ENCODE assay signal across 30 cellular contexts in genomic region chr10:819816-820215, GRCh38.
DNase-seq lines count a peak whose midpoint lies in the region; ATAC-seq, FAIRE-seq and TF ChIP-seq lines count a peak whose summit lies in the region.
"Had no signal": no experiment of that assay in that cellular context is flagged by ENCODE, and none has a peak within 500 bp of the region (broad histone marks: within the 10 kb centered on the region; RNA-seq: fewer than 3 reads in every experiment).

No MANE protein-coding gene starts in this region.

- H3K36me3 ChIP-seq in ACC112 (ENCODE audit: insufficient read depth, low read length) (peaks cover 54% of the 10 kb centered on the region), astrocyte (ENCODE audit: insufficient read depth, low read length) (peaks cover 48% of the 10 kb centered on the region), trophoblast cell (ENCODE audit: control insufficient read depth in 1 of 2, insufficient read depth in 2 of 2, low read length in 2 of 2) (peaks cover 70 to 84% of the 10 kb centered on the region in 2 experiments)
- peaks cover 86% of the 10 kb centered on the region for H3K36me3 ChIP-seq in CD4-positive, CD25-positive, alpha-beta regulatory T cell (ENCODE audit: control insufficient read depth, insufficient read depth, low read length)

- no peaks in the 10 kb centered on the region for H3K9me3 Mint-ChIP-seq in CD4-positive, CD25-positive, alpha-beta regulatory T cell
- H3K9me3 Mint-ChIP-seq in astrocyte (ENCODE audit: unreplicated experiment): no peaks in the 10 kb centered on the region
- H3K9me3 Mint-ChIP-seq: activated B cell treated with CpG ODN at 0.5 μM for 24 hours; activated naive CD4-positive, alpha-beta T cell treated with anti-CD3 and anti-CD28 coated beads, Interleukin-2, amount 50 U/mL, for 24 hours; GM23338; immature natural killer cell; neural progenitor cell had no signal

- no peak overlapping the region for H2AFZ ChIP-seq in ACC112 (ENCODE audit: low read length, unreplicated experiment)
- H2AFZ ChIP-seq in astrocyte (ENCODE audit: low read depth, low read length): no peak overlapping the region
- no peak overlapping the region for H2AFZ ChIP-seq in trophoblast cell (ENCODE audit: insufficient read depth, low read length, poor library complexity)
- H2AFZ ChIP-seq: GM23338, neural progenitor cell had no signal

- no peak for FAIRE-seq in astrocyte (lab: Jason Lieb, UNC)
- FAIRE-seq: RCC 7860 had no signal

- no peak overlapping the region for H3K4me3 Mint-ChIP-seq in CD4-positive, CD25-positive, alpha-beta regulatory T cell
- H3K4me3 Mint-ChIP-seq in astrocyte (ENCODE audit: unreplicated experiment): no peak overlapping the region
- H3K4me3 Mint-ChIP-seq: activated B cell treated with CpG ODN at 0.5 μM for 24 hours; activated naive CD4-positive, alpha-beta T cell treated with anti-CD3 and anti-CD28 coated beads, Interleukin-2, amount 50 U/mL, for 24 hours; GM23338; immature natural killer cell; neural progenitor cell had no signal

- no peak overlapping the region for H4K12ac ChIP-seq in trophoblast cell (ENCODE audit: low read depth, low read length)

- TF ChIP-seq CTCF in astrocyte (IDR thresholded peaks at IDR 0.05; ENCODE audit: insufficient read depth, low read depth, low read length): no peak

- no peak for ATAC-seq in CD4-positive, CD25-positive, alpha-beta regulatory T cell (ENCODE audit: low read depth in 2 of 2)
- ATAC-seq in GM18867 (IDR thresholded peaks at IDR 0.05; ENCODE audit: unreplicated experiment): no peak
- ATAC-seq: GM23338, left colon, right cardiac atrium had no signal

- H3K27ac ChIP-seq in ACC112 (ENCODE audit: low read depth, low read length): peak overlapping the region; percentile 51
- no peak overlapping the region for H3K27ac ChIP-seq in CD4-positive, CD25-positive, alpha-beta regulatory T cell (ENCODE audit: insufficient read depth, low read length, poor library complexity, severe bottlenecking)
- peak overlapping the region; percentile 62 for H3K27ac ChIP-seq in astrocyte (ENCODE audit: low read depth, low read length)
- H3K27ac ChIP-seq in trophoblast cell (ENCODE audit: low read depth, low read length): no peak overlapping the region
- H3K27ac ChIP-seq: cardiac muscle cell, coronary artery, epithelial cell of prostate, neural progenitor cell, tibial artery had no signal

- no peak overlapping the region for H3K18ac ChIP-seq in trophoblast cell (ENCODE audit: low read length)

- H3K4me1 Mint-ChIP-seq in CD4-positive, CD25-positive, alpha-beta regulatory T cell: peaks cover 0 to 6% (median 5%) of the 10 kb centered on the region in 4 donors
- H3K4me1 Mint-ChIP-seq in astrocyte (ENCODE audit: low read depth, unreplicated experiment): peaks cover 38% of the 10 kb centered on the region
- H3K4me1 Mint-ChIP-seq: GM23338, neural progenitor cell had no signal

- H3K4me2 ChIP-seq in astrocyte (ENCODE audit: low read length) (peak overlapping the region; percentile 27), trophoblast cell (ENCODE audit: low read length) (no peak overlapping the region)
- H3K4me2 ChIP-seq: GM23338, neural progenitor cell had no signal

- H3K14ac ChIP-seq in trophoblast cell (ENCODE audit: low read length): no peak overlapping the region

- no peak overlapping the region for H3K4me3 ChIP-seq in ACC112 (ENCODE audit: low read depth, low read length)
- no peak overlapping the region for H3K4me3 ChIP-seq in CD4-positive, CD25-positive, alpha-beta regulatory T cell (ENCODE audit: low read depth, low read length)
- H3K4me3 ChIP-seq in astrocyte (ENCODE audit: insufficient read depth, low read depth, low read length): no peak overlapping the region
- peak overlapping the region; percentile 23 for H3K4me3 ChIP-seq in trophoblast cell (ENCODE audit: low read depth, low read length)
- H3K4me3 ChIP-seq: cardiac muscle cell, coronary artery, GM23338, neural progenitor cell, tibial artery had no signal

- no peak overlapping the region for H4K91ac ChIP-seq in trophoblast cell (ENCODE audit: low read depth, low read length)

- WGBS in trophoblast cell (ENCODE audit: extremely low coverage, insufficient coverage, insufficient read length): no CpG with 5 or more reads among the region's 8 CpGs

- no peak overlapping the region for H2BK12ac ChIP-seq in trophoblast cell (ENCODE audit: low read length)

- no peak overlapping the region for H2BK5ac ChIP-seq in trophoblast cell (ENCODE audit: low read depth, low read length, poor library complexity)

- H3K4ac ChIP-seq in trophoblast cell (ENCODE audit: low read depth, low read length): no peak overlapping the region

- H3K27me3 Mint-ChIP-seq in CD4-positive, CD25-positive, alpha-beta regulatory T cell: no peaks in the 10 kb centered on the region
- H3K27me3 Mint-ChIP-seq in astrocyte (ENCODE audit: low read depth, unreplicated experiment): no peaks in the 10 kb centered on the region
- H3K27me3 Mint-ChIP-seq: activated B cell treated with CpG ODN at 0.5 μM for 24 hours; activated naive CD4-positive, alpha-beta T cell treated with anti-CD3 and anti-CD28 coated beads, Interleukin-2, amount 50 U/mL, for 24 hours had no signal

- no peak for DNase-seq in CD4-positive, CD25-positive, alpha-beta regulatory T cell
- DNase-seq in astrocyte (ENCODE audit: low read depth): no peak
- DNase-seq in trophoblast cell: no peak
- no peak for DNase-seq in NCI-H2029 treated with DMSO at 0.1 percent for 48 hours (lab: John Stamatoyannopoulos, UW)
- DNase-seq in A172 (ENCODE audit: low spot score): no peak
- DNase-seq: activated B cell treated with CpG ODN at 0.5 μM for 24 hours; activated CD4-positive, alpha-beta T cell treated with anti-CD3 and anti-CD28 coated beads, Interleukin-2, amount 50 U/mL, for 4 hours; C1 segment of cervical spinal cord; DMS79 treated with DMSO at 0.1 percent for 48 hours; effector CD8-positive, alpha-beta T cell; GDM1; hypothalamus; immature natural killer cell; left colon; NCI-H146; NCI-H446 treated with DMSO at 0.1 percent for 48 hours; NCI-H774; right cardiac atrium; SIG-M5; stimulated activated CD4-positive, alpha-beta T cell treated with anti-CD3 and anti-CD28 coated beads, Interleukin-1b, Interleukin-23, amount 100 ng/mL, for 48 hours; tibial artery had no signal

- no peak overlapping the region for H3K9ac ChIP-seq in astrocyte (ENCODE audit: low read length)
- no peak overlapping the region for H3K9ac ChIP-seq in trophoblast cell (ENCODE audit: low read length)
- H3K9ac ChIP-seq: neural progenitor cell had no signal

- H3K27me3 ChIP-seq in ACC112 (ENCODE audit: insufficient read depth, low read length): no peaks in the 10 kb centered on the region
- no peaks in the 10 kb centered on the region for H3K27me3 ChIP-seq in CD4-positive, CD25-positive, alpha-beta regulatory T cell (ENCODE audit: control insufficient read depth, insufficient read depth, low read length)
- no peaks in the 10 kb centered on the region for H3K27me3 ChIP-seq in astrocyte (ENCODE audit: insufficient read depth, low read length)
- H3K27me3 ChIP-seq in trophoblast cell (ENCODE audit: insufficient read depth, low read length): no peaks in the 10 kb centered on the region
- H3K27me3 ChIP-seq: cardiac muscle cell, neural progenitor cell, tibial artery had no signal

- H3K36me3 Mint-ChIP-seq in CD4-positive, CD25-positive, alpha-beta regulatory T cell: peaks cover 51% of the 10 kb centered on the region
- H3K36me3 Mint-ChIP-seq in astrocyte (ENCODE audit: low read depth, unreplicated experiment): peaks cover 52% of the 10 kb centered on the region

- H4K8ac ChIP-seq in trophoblast cell (ENCODE audit: low read depth, low read length): no peak overlapping the region

- H3K23ac ChIP-seq in trophoblast cell (ENCODE audit: low read length): no peak overlapping the region

- H2AK5ac ChIP-seq in trophoblast cell (ENCODE audit: low read length): no peak overlapping the region

- no peak overlapping the region for H2BK120ac ChIP-seq in trophoblast cell (ENCODE audit: insufficient read depth, low read length, poor library complexity)

- no peaks in the 10 kb centered on the region for H3K9me3 ChIP-seq in CD4-positive, CD25-positive, alpha-beta regulatory T cell (ENCODE audit: control insufficient read depth in 2 of 2, low read length in 2 of 2)
- no peaks in the 10 kb centered on the region for H3K9me3 ChIP-seq in astrocyte (ENCODE audit: insufficient read depth, low read depth, low read length)
- H3K9me3 ChIP-seq in trophoblast cell (ENCODE audit: insufficient read depth, low read depth, low read length): peaks cover 1% of the 10 kb centered on the region
- H3K9me3 ChIP-seq: tibial artery had no signal

- H4K20me1 ChIP-seq in astrocyte (ENCODE audit: insufficient read depth, low read length): peaks cover 79% of the 10 kb centered on the region

- H3K27ac Mint-ChIP-seq in CD4-positive, CD25-positive, alpha-beta regulatory T cell: peak overlapping the region in 2 of 3 donors; percentile 37 to 74
- H3K27ac Mint-ChIP-seq in astrocyte (ENCODE audit: unreplicated experiment): peak overlapping the region; percentile 54
- H3K27ac Mint-ChIP-seq: GM23338, neural progenitor cell had no signal

- H3K79me1 ChIP-seq in trophoblast cell (ENCODE audit: low read length): no peaks in the 10 kb centered on the region

- H3K4me1 ChIP-seq in ACC112 (ENCODE audit: control insufficient read depth, insufficient read depth, low read length, unreplicated experiment): peaks cover 34% of the 10 kb centered on the region
- no peaks in the 10 kb centered on the region for H3K4me1 ChIP-seq in CD4-positive, CD25-positive, alpha-beta regulatory T cell (ENCODE audit: control insufficient read depth, insufficient read depth, low read length, poor library complexity, severe bottlenecking)
- H3K4me1 ChIP-seq in astrocyte (ENCODE audit: insufficient read depth, low read length): peaks cover 23% of the 10 kb centered on the region
- peaks cover 0 to 3% of the 10 kb centered on the region in 2 experiments for H3K4me1 ChIP-seq in trophoblast cell (ENCODE audit: control insufficient read depth in 1 of 2, insufficient read depth in 2 of 2, low read length in 2 of 2)
- H3K4me1 ChIP-seq: neural progenitor cell, tibial artery had no signal

- H3K79me2 ChIP-seq in ACC112 (ENCODE audit: control insufficient read depth, insufficient read depth, low read length, unreplicated experiment): peaks cover 12% of the 10 kb centered on the region
- peaks cover 6% of the 10 kb centered on the region for H3K79me2 ChIP-seq in astrocyte (ENCODE audit: insufficient read depth, low read length)
- H3K79me2 ChIP-seq in trophoblast cell (ENCODE audit: control insufficient read depth, insufficient read depth, low read length, poor library complexity): no peaks in the 10 kb centered on the region

Comparison
In these comparisons a context has a peak if more than half of its experiments do, and no peak if none do; other contexts are left out.
1. H3K27ac ChIP-seq: peak in ACC112 (single experiment) and astrocyte (single experiment); none in CD4-positive, CD25-positive, alpha-beta regulatory T cell (single experiment) and trophoblast cell (single experiment).